ENCODE assay signal across 1 cellular context in the genomic region with DNA sequence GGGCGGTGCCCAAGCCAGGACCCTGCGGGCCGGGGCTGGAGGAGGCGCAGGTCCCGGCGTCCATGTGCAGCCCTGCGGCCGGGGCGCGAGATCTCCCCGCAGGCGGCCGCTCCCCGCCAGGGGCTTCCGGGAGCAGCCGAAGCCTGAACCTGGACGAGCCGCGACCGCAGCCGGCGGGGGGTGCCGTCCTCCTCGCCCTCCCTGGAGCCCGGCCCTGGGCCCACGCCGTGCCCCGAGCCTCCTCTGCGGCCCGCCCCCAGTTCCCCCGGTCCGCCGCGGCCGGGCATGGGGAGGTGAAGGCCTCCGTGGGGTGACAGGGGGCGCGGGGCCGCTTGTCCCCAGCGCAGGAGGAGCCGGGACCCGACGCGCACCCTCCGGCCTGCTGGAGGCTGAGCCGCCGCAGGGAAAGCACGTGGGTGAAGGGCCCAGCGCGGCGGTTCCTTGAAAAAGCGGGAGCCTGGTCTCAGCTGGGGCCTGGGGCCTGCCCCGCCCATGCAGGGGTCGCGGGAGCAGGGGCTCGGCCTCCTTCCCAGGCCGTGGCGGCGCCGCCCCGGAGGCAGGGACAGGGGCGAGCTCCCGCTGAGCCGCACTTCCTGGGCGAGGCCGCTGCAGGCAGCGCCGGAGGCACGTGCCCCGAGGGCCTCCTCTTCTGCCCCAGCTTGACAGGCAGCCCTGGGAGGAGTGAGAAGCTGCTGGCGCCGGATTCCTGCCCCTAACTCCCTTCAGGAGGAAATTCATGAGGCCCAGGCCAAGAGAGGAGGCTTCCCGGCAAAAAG.
TF ChIP-seq lines count a peak whose summit lies in the region.

No MANE protein-coding gene starts in this region.

TF ChIP-seq in GM12878, 131 proteins besides CTCF, POLR2A, EP300 and RAD21 (continued from another document):
- TF ChIP-seq HDAC6 (IDR thresholded peaks at IDR 0.05; ENCODE audit: unreplicated experiment) (no peak), CREB1 (IDR thresholded peaks at IDR 0.05; ENCODE audit: low read depth) (no peak), SUZ12 (IDR thresholded peaks at IDR 0.05; ENCODE audit: unreplicated experiment) (peak; percentile 57), GABPA (IDR thresholded peaks at IDR 0.05; ENCODE audit: low read depth) (no peak), HCFC1 (IDR thresholded peaks at IDR 0.05; ENCODE audit: low read length) (no peak), ZZZ3 (IDR thresholded peaks at IDR 0.05; ENCODE audit: control insufficient read depth, insufficient read length, low read depth) (no peak), TARDBP (IDR thresholded peaks at IDR 0.05; ENCODE audit: borderline replicate concordance) (no peak), CHD2 (IDR thresholded peaks at IDR 0.05; ENCODE audit: borderline replicate concordance, low read depth, low read length) (no peak), KDM1A (IDR thresholded peaks at IDR 0.05; ENCODE audit: borderline replicate concordance) (no peak), IKZF1 (conservative IDR thresholded peaks at IDR 0.05) (0 out of 2 replicates have a peak, but pooled peaks have one; percentile 13)
- TF ChIP-seq, protein P1, sequence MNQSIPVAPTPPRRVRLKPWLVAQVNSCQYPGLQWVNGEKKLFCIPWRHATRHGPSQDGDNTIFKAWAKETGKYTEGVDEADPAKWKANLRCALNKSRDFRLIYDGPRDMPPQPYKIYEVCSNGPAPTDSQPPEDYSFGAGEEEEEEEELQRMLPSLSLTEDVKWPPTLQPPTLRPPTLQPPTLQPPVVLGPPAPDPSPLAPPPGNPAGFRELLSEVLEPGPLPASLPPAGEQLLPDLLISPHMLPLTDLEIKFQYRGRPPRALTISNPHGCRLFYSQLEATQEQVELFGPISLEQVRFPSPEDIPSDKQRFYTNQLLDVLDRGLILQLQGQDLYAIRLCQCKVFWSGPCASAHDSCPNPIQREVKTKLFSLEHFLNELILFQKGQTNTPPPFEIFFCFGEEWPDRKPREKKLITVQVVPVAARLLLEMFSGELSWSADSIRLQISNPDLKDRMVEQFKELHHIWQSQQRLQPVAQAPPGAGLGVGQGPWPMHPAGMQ (IDR thresholded peaks at IDR 0.05; ENCODE audit: borderline replicate concordance), result no peak
- TF ChIP-seq, protein P2, sequence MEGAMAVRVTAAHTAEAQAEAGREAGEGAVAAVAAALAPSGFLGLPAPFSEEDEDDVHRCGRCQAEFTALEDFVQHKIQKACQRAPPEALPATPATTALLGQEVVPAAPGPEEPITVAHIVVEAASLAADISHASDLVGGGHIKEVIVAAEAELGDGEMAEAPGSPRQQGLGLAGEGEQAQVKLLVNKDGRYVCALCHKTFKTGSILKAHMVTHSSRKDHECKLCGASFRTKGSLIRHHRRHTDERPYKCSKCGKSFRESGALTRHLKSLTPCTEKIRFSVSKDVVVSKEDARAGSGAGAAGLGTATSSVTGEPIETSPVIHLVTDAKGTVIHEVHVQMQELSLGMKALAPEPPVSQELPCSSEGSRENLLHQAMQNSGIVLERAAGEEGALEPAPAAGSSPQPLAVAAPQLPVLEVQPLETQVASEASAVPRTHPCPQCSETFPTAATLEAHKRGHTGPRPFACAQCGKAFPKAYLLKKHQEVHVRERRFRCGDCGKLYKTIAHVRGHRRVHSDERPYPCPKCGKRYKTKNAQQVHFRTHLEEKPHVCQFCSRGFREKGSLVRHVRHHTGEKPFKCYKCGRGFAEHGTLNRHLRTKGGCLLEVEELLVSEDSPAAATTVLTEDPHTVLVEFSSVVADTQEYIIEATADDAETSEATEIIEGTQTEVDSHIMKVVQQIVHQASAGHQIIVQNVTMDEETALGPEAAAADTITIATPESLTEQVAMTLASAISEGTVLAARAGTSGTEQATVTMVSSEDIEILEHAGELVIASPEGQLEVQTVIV (IDR thresholded peaks at IDR 0.05; ENCODE audit: borderline replicate concordance, partially characterized antibody), result no peak
- TF ChIP-seq, protein P3, sequence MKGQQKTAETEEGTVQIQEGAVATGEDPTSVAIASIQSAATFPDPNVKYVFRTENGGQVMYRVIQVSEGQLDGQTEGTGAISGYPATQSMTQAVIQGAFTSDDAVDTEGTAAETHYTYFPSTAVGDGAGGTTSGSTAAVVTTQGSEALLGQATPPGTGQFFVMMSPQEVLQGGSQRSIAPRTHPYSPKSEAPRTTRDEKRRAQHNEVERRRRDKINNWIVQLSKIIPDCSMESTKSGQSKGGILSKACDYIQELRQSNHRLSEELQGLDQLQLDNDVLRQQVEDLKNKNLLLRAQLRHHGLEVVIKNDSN (IDR thresholded peaks at IDR 0.05; ENCODE audit: borderline replicate concordance, extremely low read length, insufficient read depth, low read depth, low read length), result peak; percentile 74
- TF ChIP-seq, protein P4, sequence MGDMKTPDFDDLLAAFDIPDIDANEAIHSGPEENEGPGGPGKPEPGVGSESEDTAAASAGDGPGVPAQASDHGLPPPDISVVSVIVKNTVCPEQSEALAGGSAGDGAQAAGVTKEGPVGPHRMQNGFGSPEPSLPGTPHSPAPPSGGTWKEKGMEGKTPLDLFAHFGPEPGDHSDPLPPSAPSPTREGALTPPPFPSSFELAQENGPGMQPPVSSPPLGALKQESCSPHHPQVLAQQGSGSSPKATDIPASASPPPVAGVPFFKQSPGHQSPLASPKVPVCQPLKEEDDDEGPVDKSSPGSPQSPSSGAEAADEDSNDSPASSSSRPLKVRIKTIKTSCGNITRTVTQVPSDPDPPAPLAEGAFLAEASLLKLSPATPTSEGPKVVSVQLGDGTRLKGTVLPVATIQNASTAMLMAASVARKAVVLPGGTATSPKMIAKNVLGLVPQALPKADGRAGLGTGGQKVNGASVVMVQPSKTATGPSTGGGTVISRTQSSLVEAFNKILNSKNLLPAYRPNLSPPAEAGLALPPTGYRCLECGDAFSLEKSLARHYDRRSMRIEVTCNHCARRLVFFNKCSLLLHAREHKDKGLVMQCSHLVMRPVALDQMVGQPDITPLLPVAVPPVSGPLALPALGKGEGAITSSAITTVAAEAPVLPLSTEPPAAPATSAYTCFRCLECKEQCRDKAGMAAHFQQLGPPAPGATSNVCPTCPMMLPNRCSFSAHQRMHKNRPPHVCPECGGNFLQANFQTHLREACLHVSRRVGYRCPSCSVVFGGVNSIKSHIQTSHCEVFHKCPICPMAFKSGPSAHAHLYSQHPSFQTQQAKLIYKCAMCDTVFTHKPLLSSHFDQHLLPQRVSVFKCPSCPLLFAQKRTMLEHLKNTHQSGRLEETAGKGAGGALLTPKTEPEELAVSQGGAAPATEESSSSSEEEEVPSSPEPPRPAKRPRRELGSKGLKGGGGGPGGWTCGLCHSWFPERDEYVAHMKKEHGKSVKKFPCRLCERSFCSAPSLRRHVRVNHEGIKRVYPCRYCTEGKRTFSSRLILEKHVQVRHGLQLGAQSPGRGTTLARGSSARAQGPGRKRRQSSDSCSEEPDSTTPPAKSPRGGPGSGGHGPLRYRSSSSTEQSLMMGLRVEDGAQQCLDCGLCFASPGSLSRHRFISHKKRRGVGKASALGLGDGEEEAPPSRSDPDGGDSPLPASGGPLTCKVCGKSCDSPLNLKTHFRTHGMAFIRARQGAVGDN (IDR thresholded peaks at IDR 0.05), result no peak
- TF ChIP-seq, protein P5, sequence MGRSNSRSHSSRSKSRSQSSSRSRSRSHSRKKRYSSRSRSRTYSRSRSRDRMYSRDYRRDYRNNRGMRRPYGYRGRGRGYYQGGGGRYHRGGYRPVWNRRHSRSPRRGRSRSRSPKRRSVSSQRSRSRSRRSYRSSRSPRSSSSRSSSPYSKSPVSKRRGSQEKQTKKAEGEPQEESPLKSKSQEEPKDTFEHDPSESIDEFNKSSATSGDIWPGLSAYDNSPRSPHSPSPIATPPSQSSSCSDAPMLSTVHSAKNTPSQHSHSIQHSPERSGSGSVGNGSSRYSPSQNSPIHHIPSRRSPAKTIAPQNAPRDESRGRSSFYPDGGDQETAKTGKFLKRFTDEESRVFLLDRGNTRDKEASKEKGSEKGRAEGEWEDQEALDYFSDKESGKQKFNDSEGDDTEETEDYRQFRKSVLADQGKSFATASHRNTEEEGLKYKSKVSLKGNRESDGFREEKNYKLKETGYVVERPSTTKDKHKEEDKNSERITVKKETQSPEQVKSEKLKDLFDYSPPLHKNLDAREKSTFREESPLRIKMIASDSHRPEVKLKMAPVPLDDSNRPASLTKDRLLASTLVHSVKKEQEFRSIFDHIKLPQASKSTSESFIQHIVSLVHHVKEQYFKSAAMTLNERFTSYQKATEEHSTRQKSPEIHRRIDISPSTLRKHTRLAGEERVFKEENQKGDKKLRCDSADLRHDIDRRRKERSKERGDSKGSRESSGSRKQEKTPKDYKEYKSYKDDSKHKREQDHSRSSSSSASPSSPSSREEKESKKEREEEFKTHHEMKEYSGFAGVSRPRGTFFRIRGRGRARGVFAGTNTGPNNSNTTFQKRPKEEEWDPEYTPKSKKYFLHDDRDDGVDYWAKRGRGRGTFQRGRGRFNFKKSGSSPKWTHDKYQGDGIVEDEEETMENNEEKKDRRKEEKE (IDR thresholded peaks at IDR 0.05), result no peak
- TF ChIP-seq, protein P6, sequence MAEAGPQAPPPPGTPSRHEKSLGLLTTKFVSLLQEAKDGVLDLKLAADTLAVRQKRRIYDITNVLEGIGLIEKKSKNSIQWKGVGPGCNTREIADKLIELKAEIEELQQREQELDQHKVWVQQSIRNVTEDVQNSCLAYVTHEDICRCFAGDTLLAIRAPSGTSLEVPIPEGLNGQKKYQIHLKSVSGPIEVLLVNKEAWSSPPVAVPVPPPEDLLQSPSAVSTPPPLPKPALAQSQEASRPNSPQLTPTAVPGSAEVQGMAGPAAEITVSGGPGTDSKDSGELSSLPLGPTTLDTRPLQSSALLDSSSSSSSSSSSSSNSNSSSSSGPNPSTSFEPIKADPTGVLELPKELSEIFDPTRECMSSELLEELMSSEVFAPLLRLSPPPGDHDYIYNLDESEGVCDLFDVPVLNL (IDR thresholded peaks at IDR 0.05; ENCODE audit: low read depth, low read length), result no peak
- TF ChIP-seq, protein P7, sequence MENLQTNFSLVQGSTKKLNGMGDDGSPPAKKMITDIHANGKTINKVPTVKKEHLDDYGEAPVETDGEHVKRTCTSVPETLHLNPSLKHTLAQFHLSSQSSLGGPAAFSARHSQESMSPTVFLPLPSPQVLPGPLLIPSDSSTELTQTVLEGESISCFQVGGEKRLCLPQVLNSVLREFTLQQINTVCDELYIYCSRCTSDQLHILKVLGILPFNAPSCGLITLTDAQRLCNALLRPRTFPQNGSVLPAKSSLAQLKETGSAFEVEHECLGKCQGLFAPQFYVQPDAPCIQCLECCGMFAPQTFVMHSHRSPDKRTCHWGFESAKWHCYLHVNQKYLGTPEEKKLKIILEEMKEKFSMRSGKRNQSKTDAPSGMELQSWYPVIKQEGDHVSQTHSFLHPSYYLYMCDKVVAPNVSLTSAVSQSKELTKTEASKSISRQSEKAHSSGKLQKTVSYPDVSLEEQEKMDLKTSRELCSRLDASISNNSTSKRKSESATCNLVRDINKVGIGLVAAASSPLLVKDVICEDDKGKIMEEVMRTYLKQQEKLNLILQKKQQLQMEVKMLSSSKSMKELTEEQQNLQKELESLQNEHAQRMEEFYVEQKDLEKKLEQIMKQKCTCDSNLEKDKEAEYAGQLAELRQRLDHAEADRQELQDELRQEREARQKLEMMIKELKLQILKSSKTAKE (IDR thresholded peaks at IDR 0.05; ENCODE audit: low read depth, poor library complexity, severe bottlenecking), result no peak
- TF ChIP-seq, protein P8, sequence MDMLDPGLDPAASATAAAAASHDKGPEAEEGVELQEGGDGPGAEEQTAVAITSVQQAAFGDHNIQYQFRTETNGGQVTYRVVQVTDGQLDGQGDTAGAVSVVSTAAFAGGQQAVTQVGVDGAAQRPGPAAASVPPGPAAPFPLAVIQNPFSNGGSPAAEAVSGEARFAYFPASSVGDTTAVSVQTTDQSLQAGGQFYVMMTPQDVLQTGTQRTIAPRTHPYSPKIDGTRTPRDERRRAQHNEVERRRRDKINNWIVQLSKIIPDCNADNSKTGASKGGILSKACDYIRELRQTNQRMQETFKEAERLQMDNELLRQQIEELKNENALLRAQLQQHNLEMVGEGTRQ (IDR thresholded peaks at IDR 0.05; ENCODE audit: borderline replicate concordance, low read depth, low read length), result no peak
